Comparison of ENCODE assay signal across 30 cellular contexts in genomic region chr5:148452499-148453193, GRCh38.
"Had no signal": no experiment of that assay in that cellular context is flagged by ENCODE, and none has a peak within 500 bp of the region (broad histone marks: within the 10 kb centered on the region; RNA-seq: fewer than 3 reads in every experiment).

No MANE protein-coding gene starts in this region.

- H3K4me3 ChIP-seq: ascending aorta, body of pancreas, SJSA1 had no signal

- H3K27ac ChIP-seq: ascending aorta, body of pancreas, SJSA1 had no signal

- ATAC-seq: activated CD4-positive, CD25-positive, alpha-beta regulatory T cell treated with anti-CD3 and anti-CD28 coated beads, Interleukin-2, amount 50 U/mL, for 24 hours; activated CD8-positive, alpha-beta memory T cell treated with anti-CD3 and anti-CD28 coated beads, Interleukin-2, amount 10 ng/mL, durations not matched to agents 7 days and 5 days; activated naive CD4-positive, alpha-beta T cell treated with anti-CD3 and anti-CD28 coated beads, Interleukin-2, amount 50 U/mL, for 72 hours; activated naive CD8-positive, alpha-beta T cell treated with anti-CD3 and anti-CD28 coated beads, Interleukin-2, amount 50 U/mL, for 24 hours; body of pancreas; Panc1; SK-N-SH treated with all-trans-retinoic acid at 6 μM for 48 hours had no signal

- H3K27ac Mint-ChIP-seq: activated CD8-positive, alpha-beta memory T cell treated with anti-CD3 and anti-CD28 coated beads, Interleukin-2, amount 10 ng/mL, durations not matched to agents 7 days and 5 days; activated naive CD4-positive, alpha-beta T cell treated with anti-CD3 and anti-CD28 coated beads, Interleukin-2, amount 50 U/mL, for 72 hours; activated naive CD8-positive, alpha-beta T cell treated with anti-CD3 and anti-CD28 coated beads, Interleukin-2, amount 50 U/mL, for 24 hours; activated T-cell treated with anti-CD3 and anti-CD28 coated beads, Interleukin-2, amount 50 U/mL, for 24 hours; activated T-helper 1 cell treated with anti-CD3 and anti-CD28 coated beads, Interleukin-12 subunit alpha, Interleukin-12 subunit beta, Interleukin-2, Interleukin-4 antibody, amounts not matched to agents 30 ng/mL and 10 ng/mL and 1 ng/mL, durations not matched to agents 14 hours and 24 hours and 36 hours; T-helper 2 cell treated with Interferon-gamma antibody and Interleukin-4, amounts not matched to agents 5 μg/mL and 100 μg/mL, for 36 hours had no signal

- H3K4me3 Mint-ChIP-seq: activated CD8-positive, alpha-beta memory T cell treated with anti-CD3 and anti-CD28 coated beads, Interleukin-2, amount 10 ng/mL, durations not matched to agents 7 days and 5 days; activated naive CD8-positive, alpha-beta T cell treated with anti-CD3 and anti-CD28 coated beads, Interleukin-2, amount 50 U/mL, for 24 hours; activated T-cell treated with anti-CD3 and anti-CD28 coated beads, Interleukin-2, amount 50 U/mL, for 24 hours; activated T-helper 1 cell treated with anti-CD3 and anti-CD28 coated beads, Interleukin-12 subunit alpha, Interleukin-12 subunit beta, Interleukin-2, Interleukin-4 antibody, amounts not matched to agents 30 ng/mL and 10 ng/mL and 1 ng/mL, durations not matched to agents 14 hours and 24 hours and 36 hours; T-helper 2 cell treated with Interferon-gamma antibody and Interleukin-4, amounts not matched to agents 5 μg/mL and 100 μg/mL, for 36 hours had no signal

- H3K36me3 ChIP-seq: ascending aorta, SJSA1 had no signal

- H3K36me3 Mint-ChIP-seq: activated CD8-positive, alpha-beta memory T cell treated with anti-CD3 and anti-CD28 coated beads, Interleukin-2, amount 10 ng/mL, durations not matched to agents 7 days and 5 days; activated naive CD4-positive, alpha-beta T cell treated with anti-CD3 and anti-CD28 coated beads, Interleukin-2, amount 50 U/mL, for 72 hours had no signal

- H3K9me3 ChIP-seq: ascending aorta, body of pancreas, SJSA1 had no signal

- DNase-seq: activated CD4-positive, alpha-beta T cell treated with anti-CD3 and anti-CD28 coated beads for 4 hours; activated CD4-positive, alpha-beta T cell treated with anti-CD3 and anti-CD28 coated beads, Interleukin-2, amount 50 U/mL, for 48 hours; activated CD8-positive, alpha-beta memory T cell treated with anti-CD3 and anti-CD28 coated beads, Interleukin-2, amount 10 ng/mL, durations not matched to agents 7 days and 5 days; activated effector memory CD4-positive, alpha-beta T cell treated with Interleukin-2 at 50 U/mL for 16 hours; activated naive CD4-positive, alpha-beta T cell treated with Interleukin-2 at 50 U/mL for 16 hours; activated naive CD8-positive, alpha-beta T cell treated with anti-CD3 and anti-CD28 coated beads, Interleukin-2, amount 50 U/mL, for 24 hours; activated T-cell treated with anti-CD3 and anti-CD28 coated beads, Interleukin-2, amount 50 U/mL, for 24 hours; amniotic stem cell; body of pancreas; IMR-90; Kasumi-1; KBM-7; NCI-H1048; NCI-H1930; NCI-H2171; NCI-H226; NCI-H69; NK-92 treated with Interleukin-12 subunit alpha and Interleukin-12 subunit beta, amount 100 ng/mL, for 24 hours; OCI-M1; RPMI8226; SHP77; SW 1271 had no signal

- H3K9me3 Mint-ChIP-seq: activated naive CD4-positive, alpha-beta T cell treated with anti-CD3 and anti-CD28 coated beads, Interleukin-2, amount 50 U/mL, for 72 hours; activated naive CD8-positive, alpha-beta T cell treated with anti-CD3 and anti-CD28 coated beads, Interleukin-2, amount 50 U/mL, for 24 hours; activated T-cell treated with anti-CD3 and anti-CD28 coated beads, Interleukin-2, amount 50 U/mL, for 24 hours; activated T-helper 1 cell treated with anti-CD3 and anti-CD28 coated beads, Interleukin-12 subunit alpha, Interleukin-12 subunit beta, Interleukin-2, Interleukin-4 antibody, amounts not matched to agents 30 ng/mL and 10 ng/mL and 1 ng/mL, durations not matched to agents 14 hours and 24 hours and 36 hours; T-helper 2 cell treated with Interferon-gamma antibody and Interleukin-4, amounts not matched to agents 5 μg/mL and 100 μg/mL, for 36 hours had no signal

- H3K4me1 Mint-ChIP-seq: activated CD8-positive, alpha-beta memory T cell treated with anti-CD3 and anti-CD28 coated beads, Interleukin-2, amount 10 ng/mL, durations not matched to agents 7 days and 5 days; activated naive CD8-positive, alpha-beta T cell treated with anti-CD3 and anti-CD28 coated beads, Interleukin-2, amount 50 U/mL, for 24 hours had no signal

- H3K27me3 ChIP-seq: ascending aorta, body of pancreas had no signal

- H3K27me3 Mint-ChIP-seq: activated CD8-positive, alpha-beta memory T cell treated with anti-CD3 and anti-CD28 coated beads, Interleukin-2, amount 10 ng/mL, durations not matched to agents 7 days and 5 days had no signal

- H3K4me1 ChIP-seq: ascending aorta, body of pancreas, SJSA1 had no signal
